In genomic region chr2:240567872-240568677, GRCh38 we compare ENCODE assay signal across 8 cellular contexts. TPM values are rescaled to one million over a fixed set of nuclear protein-coding genes. Genes with fewer than 3 reads are reported as not detected.
DNase-seq lines count a peak whose midpoint lies in the region; ATAC-seq and TF ChIP-seq lines count a peak whose summit lies in the region.

Gene RNPEPL1 (plus strand): TSS chr2:240568484. CDS start chr2:240568587, 103 bp downstream.

- in situ Hi-C loops in Panc1 (cut with HindIII; ENCODE audit: low pct_unique_long_range_greater_than_20kb, low sequenced_read_pairs) = no loop called here

- H3K36me3 ChIP-seq in Panc1 (ENCODE audit: control insufficient read depth, insufficient read depth, low read length) (no peaks in the 10 kb centered on the region), neutrophil (peaks cover 28% of the 10 kb centered on the region)

- H3K4me1 ChIP-seq in Panc1 (ENCODE audit: control insufficient read depth, insufficient read depth, low read length) (peaks cover 34% of the 10 kb centered on the region), neutrophil (ENCODE audit: control insufficient read depth in 1 of 2, insufficient read depth in 1 of 2, low read depth in 1 of 2, low read length in 1 of 2) (peaks cover 73 to 80% of the 10 kb centered on the region in 2 experiments)

- H3K9me3 ChIP-seq in Panc1 (ENCODE audit: control insufficient read depth, insufficient read depth, low read depth, low read length) (no peaks in the 10 kb centered on the region), neutrophil (no peaks in the 10 kb centered on the region)

- H3K27ac ChIP-seq in Panc1 (ENCODE audit: low read length) (peak within 1 kb of the TSS; percentile 86), neutrophil (peak within 1 kb of the TSS; percentile 100)

- POLR2A ChIA-PET in Panc1 (lab: Charles Lee) = interaction anchor here (0.9 kb wide), 1 partner anchor 7 kb away, joined by 15 read pairs; no protein-coding TSS in a partner anchor

- DNase-seq in NOMO-1 (lab: John Stamatoyannopoulos, UW; ENCODE audit: unreplicated experiment in 2 of 2) (peak; percentile 34 to 51), NOMO-1 treated with dmso at 0.1 percent for 144 hours (lab: John Stamatoyannopoulos, UW; ENCODE audit: unreplicated experiment) (no peak), Panc1 (ENCODE audit: low read depth, low spot score) (no peak), glomerular visceral epithelial cell (ENCODE audit: extremely low spot score) (peak; percentile 61), inferior parietal cortex (ENCODE audit: extremely low spot score) (no peak)
- DNase-seq in activated naive CD4-positive, alpha-beta T cell treated with anti-CD3 and anti-CD28 coated beads, Interleukin-2, amount 50 U/mL, for 16 hours = peak; percentile 60

- intact Hi-C loops in Panc1 (cut with micrococcal nuclease; ENCODE audit: unreplicated experiment) = no loop called here

- ATAC-seq in HG03103 (IDR thresholded peaks at IDR 0.05; ENCODE audit: low read depth, unreplicated experiment) (peak; percentile 29), Panc1 (peak; percentile 73)

- no TSS peak for BruUV-seq in Panc1 (replicated peaks; lab: Mats Ljungman, UMichigan)

- no peak; the same call in 1 of the 2 replicates for TF ChIP-seq CTCF in Panc1 (IDR thresholded peaks at IDR 0.05)
- TF ChIP-seq CTCF in neutrophil (IDR thresholded peaks at IDR 0.05) = no peak

- H3K4me3 ChIP-seq in Panc1 (ENCODE audit: low read depth in 2 of 2, low read length in 2 of 2) (peak within 1 kb of the TSS; percentile 66 to 68), neutrophil (ENCODE audit: low read depth in 1 of 2, low read length in 1 of 2) (peak within 1 kb of the TSS; percentile 81 to 82)

- no peaks in the 10 kb centered on the region for H3K27me3 ChIP-seq in Panc1 (ENCODE audit: control insufficient read depth, insufficient read depth, low read length)
- H3K27me3 ChIP-seq in neutrophil = no peaks in the 10 kb centered on the region

- CTCF ChIA-PET in Panc1 (lab: Charles Lee) = no interaction called here

RNA-seq across cellular contexts. Expression of gene RNPEPL1, which starts in this region (rescaled TPM):
- total RNA-seq in Panc1 (2021; ENCODE audit: unreplicated experiment) = 88.2 TPM
- 101 TPM for polyA plus RNA-seq in Panc1 (2012; ENCODE audit: insufficient read length)

Comparison
In these comparisons a context has a peak if more than half of its experiments do, and no peak if none do; other contexts are left out.
1. DNase-seq: peak in NOMO-1 (2 of 2), activated naive CD4-positive, alpha-beta T cell treated with anti-CD3 and anti-CD28 coated beads, Interleukin-2, amount 50 U/mL, for 16 hours (single experiment) and glomerular visceral epithelial cell (single experiment); none in NOMO-1 treated with dmso at 0.1 percent for 144 hours (single experiment), Panc1 (single experiment) and inferior parietal cortex (single experiment).